18 cellular contexts compared by ENCODE assay signal in the genomic region with DNA sequence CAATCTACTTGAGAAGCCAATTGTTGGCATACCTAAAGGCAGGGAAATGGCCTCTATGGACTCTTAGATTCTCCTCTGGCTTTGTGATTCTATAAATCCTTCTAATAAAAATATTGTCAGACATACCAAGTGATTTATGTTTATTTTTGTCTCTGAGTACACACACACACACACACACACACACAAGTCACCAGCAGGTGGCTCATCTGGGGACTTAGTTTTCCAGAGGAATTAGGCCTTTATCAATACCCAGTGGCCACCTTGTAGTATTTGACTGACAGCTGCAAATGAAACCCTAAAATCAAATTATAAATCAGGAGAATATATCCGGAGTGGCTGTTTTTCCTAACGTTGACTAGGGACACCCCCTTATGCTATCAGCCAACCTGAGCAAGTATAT.
DNase-seq lines count a peak whose midpoint lies in the region; ATAC-seq and TF ChIP-seq lines count a peak whose summit lies in the region.
"Had no signal": no experiment of that assay in that cellular context is flagged by ENCODE, and none has a peak within 500 bp of the region (broad histone marks: within the 10 kb centered on the region; RNA-seq: fewer than 3 reads in every experiment).

No MANE protein-coding gene starts in this region.

- no peak overlapping the region for H3K4me3 ChIP-seq in A673 (ENCODE audit: low read depth, low read length, poor library complexity, severe bottlenecking)
- no peak overlapping the region for H3K4me3 ChIP-seq in epithelial cell of proximal tubule (ENCODE audit: low read depth, low read length)

- H3K9me3 ChIP-seq in A673 (ENCODE audit: low read depth, low read length, poor library complexity, severe bottlenecking) = no peaks in the 10 kb centered on the region
- H3K9me3 ChIP-seq: SK-N-SH had no signal

- intact Hi-C loops in A673 (cut with micrococcal nuclease; ENCODE audit: unreplicated experiment) = loop anchor here (5.0 to 10.0 kb wide), 2 partner anchors 486 to 532 kb away; no protein-coding TSS in a partner anchor

- peaks cover 19% of the 10 kb centered on the region for H3K4me1 ChIP-seq in A673 (ENCODE audit: insufficient read depth, low read length, poor library complexity, severe bottlenecking)

- BruUV-seq in A673 (replicated peaks; lab: Mats Ljungman, UMichigan) = no TSS peak

- H3K27ac Mint-ChIP-seq in activated CD8-positive, alpha-beta T cell treated with anti-CD3 and anti-CD28 coated beads, Interleukin-2, amount 10 ng/mL, durations not matched to agents 7 days and 5 days = no peak overlapping the region
- H3K27ac Mint-ChIP-seq: CD8-positive, alpha-beta memory T cell; HFFc6 had no signal

- no peak for ATAC-seq in HG03469 (IDR thresholded peaks at IDR 0.05; ENCODE audit: unreplicated experiment)
- ATAC-seq in activated CD8-positive, alpha-beta T cell treated with anti-CD3 and anti-CD28 coated beads, Interleukin-2, amount 10 ng/mL, durations not matched to agents 7 days and 5 days = no peak

- no peaks in the 10 kb centered on the region for H3K36me3 ChIP-seq in A673 (ENCODE audit: insufficient read depth, low read length, poor library complexity, severe bottlenecking)

- H3K27ac ChIP-seq in A673 (ENCODE audit: low read depth, low read length, poor library complexity, severe bottlenecking) = no peak overlapping the region

- no peak for DNase-seq in A673 (ENCODE audit: low spot score)
- peak; percentile 23 for DNase-seq in COLO668 (lab: John Stamatoyannopoulos, UW; ENCODE audit: unreplicated experiment)
- peak; percentile 16 for DNase-seq in NCI-H69 (lab: John Stamatoyannopoulos, UW)
- DNase-seq in epithelial cell of proximal tubule (ENCODE audit: low read depth) = no peak
- DNase-seq in activated CD8-positive, alpha-beta T cell treated with anti-CD3 and anti-CD28 coated beads, Interleukin-2, amount 10 ng/mL, durations not matched to agents 7 days and 5 days = no peak
- DNase-seq in activated CD4-positive, CD25-positive, alpha-beta regulatory T cell (lab: John Stamatoyannopoulos, UW) = no peak
- DNase-seq: CD8-positive, alpha-beta memory T cell; GF-D8; GOT3; HFFc6; KG1; NCI-H1105; NCI-H1694; NCI-H526 treated with DMSO at 0.1 percent for 48 hours; SHP77; SK-N-SH; T-helper 1 cell had no signal

- no peaks in the 10 kb centered on the region for H3K27me3 Mint-ChIP-seq in activated CD8-positive, alpha-beta T cell treated with anti-CD3 and anti-CD28 coated beads, Interleukin-2, amount 10 ng/mL, durations not matched to agents 7 days and 5 days (ENCODE audit: low read depth)

- CTCF ChIA-PET in A673 (lab: Charles Lee) = interaction anchor here (0.7 kb wide), 1 partner anchor 132 kb away, joined by 3 read pairs; no protein-coding TSS in a partner anchor
- CTCF ChIA-PET in activated CD8-positive, alpha-beta T cell treated with anti-CD3 and anti-CD28 coated beads, Interleukin-2, amount 10 ng/mL, durations not matched to agents 7 days and 5 days (lab: Charles Lee) = no interaction called here

- no peaks in the 10 kb centered on the region for H3K4me1 Mint-ChIP-seq in activated CD8-positive, alpha-beta T cell treated with anti-CD3 and anti-CD28 coated beads, Interleukin-2, amount 10 ng/mL, durations not matched to agents 7 days and 5 days (ENCODE audit: low read depth)
- H3K4me1 Mint-ChIP-seq: CD8-positive, alpha-beta memory T cell had no signal

- H3K27me3 ChIP-seq in A673 (replicated peaks; ENCODE audit: insufficient read depth, low read depth, low read length, poor library complexity) = no peaks in the 10 kb centered on the region

- POLR2A ChIA-PET in A673 (lab: Charles Lee; ENCODE audit: low non-redundant PET) = no interaction called here
- POLR2A ChIA-PET in activated CD8-positive, alpha-beta T cell treated with anti-CD3 and anti-CD28 coated beads, Interleukin-2, amount 10 ng/mL, durations not matched to agents 7 days and 5 days (lab: Charles Lee) = no interaction called here

- TF ChIP-seq CTCF in A673 (conservative IDR thresholded peaks at IDR 0.05; ENCODE audit: low read depth, low read length) = peak; percentile 30; the same call in 1 of the 2 replicates
- TF ChIP-seq CTCF in epithelial cell of proximal tubule (conservative IDR thresholded peaks at IDR 0.05; ENCODE audit: low read depth, low read length) = peak; percentile 34

- no peaks in the 10 kb centered on the region for H3K36me3 Mint-ChIP-seq in activated CD8-positive, alpha-beta T cell treated with anti-CD3 and anti-CD28 coated beads, Interleukin-2, amount 10 ng/mL, durations not matched to agents 7 days and 5 days (ENCODE audit: low read depth)
- H3K36me3 Mint-ChIP-seq: CD8-positive, alpha-beta memory T cell had no signal

- H3K4me3 Mint-ChIP-seq in activated CD8-positive, alpha-beta T cell treated with anti-CD3 and anti-CD28 coated beads, Interleukin-2, amount 10 ng/mL, durations not matched to agents 7 days and 5 days = no peak overlapping the region
- H3K4me3 Mint-ChIP-seq: CD8-positive, alpha-beta memory T cell; HFFc6 had no signal

- no peaks in the 10 kb centered on the region for H3K9me3 Mint-ChIP-seq in activated CD8-positive, alpha-beta T cell treated with anti-CD3 and anti-CD28 coated beads, Interleukin-2, amount 10 ng/mL, durations not matched to agents 7 days and 5 days (ENCODE audit: insufficient read depth)

Comparison
In these comparisons a context has a peak if more than half of its experiments do, and no peak if none do; other contexts are left out.
1. DNase-seq: peak in COLO668 (single experiment) and NCI-H69 (single experiment); none in A673 (single experiment), epithelial cell of proximal tubule (single experiment), activated CD8-positive, alpha-beta T cell treated with anti-CD3 and anti-CD28 coated beads, Interleukin-2, amount 10 ng/mL, durations not matched to agents 7 days and 5 days (single experiment) and activated CD4-positive, CD25-positive, alpha-beta regulatory T cell (0 of 4).